11 cellular contexts compared by ENCODE assay signal in the genomic region with DNA sequence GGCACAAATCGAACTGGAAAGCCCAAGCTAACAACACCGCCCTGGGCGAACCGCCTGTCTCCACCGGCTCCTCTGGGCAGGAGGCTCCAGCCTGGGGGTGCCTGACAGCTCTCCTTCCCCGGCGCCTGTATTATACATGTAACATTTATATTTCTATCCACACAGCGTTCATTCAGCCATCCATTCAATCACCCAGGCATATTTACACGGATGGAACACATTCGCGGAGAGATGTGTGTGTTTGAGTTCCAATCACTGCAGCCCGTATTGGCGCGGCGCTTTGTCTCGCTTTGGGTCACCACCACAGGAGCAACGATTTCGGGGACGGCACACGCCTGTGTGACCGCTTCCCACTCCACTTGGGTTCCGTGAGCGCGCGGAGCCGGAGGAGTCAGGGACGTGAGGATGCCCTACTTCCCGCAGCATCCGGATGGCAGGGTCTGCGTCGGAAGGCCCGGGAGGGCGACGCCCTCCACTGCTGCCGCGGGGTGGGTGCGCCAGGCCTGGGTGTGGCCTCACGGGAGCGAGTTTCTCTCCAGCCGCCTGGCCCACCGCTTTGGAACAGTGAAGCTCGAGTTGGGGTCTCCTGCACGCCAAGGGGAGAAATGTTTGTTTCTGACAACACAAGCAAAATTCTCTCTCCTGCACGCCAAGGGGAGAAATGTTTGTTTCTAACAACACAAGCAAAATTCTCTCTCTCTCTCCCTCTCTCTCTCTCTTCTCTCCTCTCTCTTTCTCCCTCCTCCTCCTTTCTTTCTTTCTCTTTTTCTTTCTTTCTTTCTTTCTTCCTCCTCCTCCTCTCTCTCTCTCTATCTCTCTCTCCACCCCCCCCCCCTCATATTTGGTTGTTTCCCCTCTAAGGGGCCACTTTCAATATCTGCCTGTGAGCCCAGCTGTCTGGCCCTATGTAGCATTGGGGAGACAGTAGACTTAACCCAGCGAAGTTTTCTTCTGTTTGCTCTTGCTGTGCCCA. TPM values are rescaled to one million over a fixed set of nuclear protein-coding genes. Genes with fewer than 3 reads are reported as not detected.
A peak's percentile ranks its signal among the peaks of the same experiment; 100 is the strongest.
DNase-seq lines count a peak whose midpoint lies in the region; ATAC-seq and FAIRE-seq lines count a peak whose summit lies in the region.
"Had no signal": no experiment of that assay in that cellular context is flagged by ENCODE, and none has a peak within 500 bp of the region (broad histone marks: within the 10 kb centered on the region; RNA-seq: fewer than 3 reads in every experiment).

No MANE protein-coding gene starts in this region.

- peaks cover 32% of the 10 kb centered on the region for H3K4me1 Mint-ChIP-seq in activated T-cell treated with anti-CD3 and anti-CD28 coated beads, Interleukin-2, amount 50 U/mL, for 4 hours (ENCODE audit: low read depth)
- peaks cover 31% of the 10 kb centered on the region for H3K4me1 Mint-ChIP-seq in activated T-cell treated with anti-CD3 and anti-CD28 coated beads, Interleukin-2, amount 50 U/mL, for 72 hours (ENCODE audit: low read depth)

- H3K27me3 ChIP-seq in subcutaneous abdominal adipose tissue (ENCODE audit: control insufficient read depth in 5 of 5, insufficient read depth in 4 of 5, low read length in 5 of 5) = peaks cover 31 to 55% (median 41%) of the 10 kb centered on the region in 5 donors

- peaks cover 75% of the 10 kb centered on the region for H3K27me3 Mint-ChIP-seq in activated T-cell treated with anti-CD3 and anti-CD28 coated beads, Interleukin-2, amount 50 U/mL, for 4 hours (ENCODE audit: low read depth)
- H3K27me3 Mint-ChIP-seq in activated T-cell treated with anti-CD3 and anti-CD28 coated beads, Interleukin-2, amount 50 U/mL, for 72 hours (ENCODE audit: low read depth) = peaks cover 84% of the 10 kb centered on the region

- no peak overlapping the region for H3K27ac ChIP-seq in subcutaneous abdominal adipose tissue (ENCODE audit: low read depth, low read length)
- H3K27ac ChIP-seq: BLaER1 treated with 17β-estradiol and CSF1 and Interleukin-3, amounts not matched to agents 10 nM and 100 nM; neutrophil had no signal

- no peaks in the 10 kb centered on the region for H3K36me3 ChIP-seq in subcutaneous abdominal adipose tissue (ENCODE audit: control insufficient read depth in 5 of 5, insufficient read depth in 5 of 5, low read length in 5 of 5)
- H3K36me3 ChIP-seq: neutrophil had no signal

- H3K4me1 ChIP-seq in subcutaneous abdominal adipose tissue (ENCODE audit: control insufficient read depth in 5 of 5, insufficient read depth in 5 of 5, low read length in 5 of 5) = peaks cover 0 to 26% (median 18%) of the 10 kb centered on the region in 5 donors
- H3K4me1 ChIP-seq: BLaER1 treated with 17β-estradiol and CSF1 and Interleukin-3, amounts not matched to agents 10 nM and 100 nM had no signal

- H3K9ac ChIP-seq in subcutaneous abdominal adipose tissue (ENCODE audit: low read length in 5 of 5) = no peak overlapping the region
- H3K9ac ChIP-seq: BLaER1 treated with 17β-estradiol and CSF1 and Interleukin-3, amounts not matched to agents 10 nM and 100 nM had no signal

- intact Hi-C loops in posterior vena cava (cut with DNase I) = no loop called here

- H3K4me3 Mint-ChIP-seq in activated T-cell treated with anti-CD3 and anti-CD28 coated beads, Interleukin-2, amount 50 U/mL, for 4 hours = peak overlapping the region; percentile 72
- peak overlapping the region; percentile 89 to 92 for H3K4me3 Mint-ChIP-seq in activated T-cell treated with anti-CD3 and anti-CD28 coated beads, Interleukin-2, amount 50 U/mL, for 72 hours

- H3K9me3 Mint-ChIP-seq in activated T-cell treated with anti-CD3 and anti-CD28 coated beads, Interleukin-2, amount 50 U/mL, for 4 hours = no peaks in the 10 kb centered on the region
- H3K9me3 Mint-ChIP-seq in activated T-cell treated with anti-CD3 and anti-CD28 coated beads, Interleukin-2, amount 50 U/mL, for 72 hours = no peaks in the 10 kb centered on the region

- H3K36me3 Mint-ChIP-seq in activated T-cell treated with anti-CD3 and anti-CD28 coated beads, Interleukin-2, amount 50 U/mL, for 4 hours (ENCODE audit: insufficient read depth) = no peaks in the 10 kb centered on the region
- peaks cover 2 to 4% of the 10 kb centered on the region in 2 donors for H3K36me3 Mint-ChIP-seq in activated T-cell treated with anti-CD3 and anti-CD28 coated beads, Interleukin-2, amount 50 U/mL, for 72 hours (ENCODE audit: insufficient read depth in 2 of 2)

- H3K27ac Mint-ChIP-seq in activated T-cell treated with anti-CD3 and anti-CD28 coated beads, Interleukin-2, amount 50 U/mL, for 72 hours = no peak overlapping the region

- no peak for DNase-seq in activated T-cell treated with anti-CD3 and anti-CD28 coated beads, Interleukin-2, amount 50 U/mL, for 4 hours
- DNase-seq in activated T-cell treated with anti-CD3 and anti-CD28 coated beads for 4 hours (no peak), islet precursor cell (peak; percentile 56), HTR-8/SVneo (ENCODE audit: insufficient read length, low spot score) (no peak), posterior vena cava (ENCODE audit: low spot score) (no peak)
- DNase-seq in activated T-cell treated with anti-CD3 and anti-CD28 coated beads, Interleukin-2, amount 50 U/mL, for 72 hours = peak; percentile 6 to 15
- DNase-seq: SHP77 treated with DMSO at 0.1 percent for 48 hours had no signal

- no peaks in the 10 kb centered on the region for H3K9me3 ChIP-seq in subcutaneous abdominal adipose tissue (ENCODE audit: control insufficient read depth in 5 of 5, low read length in 5 of 5)
- H3K9me3 ChIP-seq: neutrophil had no signal

- H3K4me3 ChIP-seq in subcutaneous abdominal adipose tissue (ENCODE audit: low read depth in 1 of 5, low read length in 5 of 5) = peak overlapping the region in 3 of 5 donors; percentile 6 to 44 (median 31)

- FAIRE-seq in HTR-8/SVneo (lab: Jason Lieb, UNC) = no peak

- ATAC-seq in activated T-cell treated with anti-CD3 and anti-CD28 coated beads, Interleukin-2, amount 50 U/mL, for 4 hours = peak in 1 of 2 donors; percentile 5
- ATAC-seq in activated T-cell treated with anti-CD3 and anti-CD28 coated beads, Interleukin-2, amount 50 U/mL, for 72 hours (replicated peaks in 1 of 2) = peak; percentile 2 to 22
- no peak for ATAC-seq in GM21390 (IDR thresholded peaks at IDR 0.05; ENCODE audit: unreplicated experiment)

RNA-seq across cellular contexts. Expression of gene SV2C, which starts 1.1 kb away (rescaled TPM):
- not detected for total RNA-seq in activated T-cell treated with anti-CD3 and anti-CD28 coated beads, Interleukin-2, amount 50 U/mL, for 4 hours
- under 1 TPM; 0.19 to 0.23 TPM for total RNA-seq in activated T-cell treated with anti-CD3 and anti-CD28 coated beads, Interleukin-2, amount 50 U/mL, for 72 hours
- under 1 TPM in 1 of 2 donors, not detected in 1; 0.05 TPM for total RNA-seq in posterior vena cava

Comparison
In these comparisons a context has a peak if more than half of its experiments do, and no peak if none do; other contexts are left out.
1. DNase-seq: peak in activated T-cell treated with anti-CD3 and anti-CD28 coated beads, Interleukin-2, amount 50 U/mL, for 72 hours (2 of 2) and islet precursor cell (single experiment); none in activated T-cell treated with anti-CD3 and anti-CD28 coated beads, Interleukin-2, amount 50 U/mL, for 4 hours (single experiment), activated T-cell treated with anti-CD3 and anti-CD28 coated beads for 4 hours (single experiment), HTR-8/SVneo (single experiment) and posterior vena cava (single experiment).